ENCODE assay signal across 9 cellular contexts in the genomic region with DNA sequence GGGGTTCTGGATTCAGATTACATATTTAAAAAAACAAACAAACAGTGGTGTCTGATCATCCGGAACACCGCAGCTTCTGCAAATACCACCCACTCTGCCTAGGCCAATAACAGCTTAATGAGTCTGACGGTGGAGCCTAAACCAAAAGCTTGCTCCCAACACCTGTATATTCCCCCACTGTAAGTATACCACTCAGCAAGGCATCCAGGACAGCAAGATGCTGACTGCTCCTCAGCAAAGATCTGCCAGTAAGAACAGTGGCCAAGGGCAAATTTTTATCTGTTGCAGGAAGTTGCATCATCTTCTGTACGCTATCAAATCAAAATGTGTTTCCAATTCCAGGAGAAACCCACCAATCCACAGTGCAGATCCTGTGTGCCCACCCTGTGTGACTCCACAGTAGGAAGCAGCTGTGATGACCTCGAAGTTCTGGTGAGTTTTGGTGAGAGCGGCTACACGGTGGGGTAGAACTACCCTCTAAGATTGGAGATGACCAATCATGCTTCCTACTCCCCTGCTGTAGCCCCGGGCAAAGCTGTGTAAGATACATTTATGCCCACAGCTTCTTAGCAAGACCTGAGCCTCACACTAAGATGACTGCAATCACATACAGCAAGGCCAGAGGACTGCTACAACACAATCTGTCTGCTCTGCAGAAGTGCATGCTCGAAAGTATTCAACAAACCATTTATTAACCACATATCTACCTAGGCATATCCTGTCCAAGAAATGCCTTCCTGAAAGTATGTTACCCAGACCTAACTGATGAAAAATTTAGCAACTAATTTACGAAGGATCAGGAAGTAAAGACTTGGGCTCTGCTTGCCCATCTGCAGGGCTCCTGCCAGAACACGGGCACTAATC. TPM values are rescaled to one million over a fixed set of nuclear protein-coding genes. Genes with fewer than 3 reads are reported as not detected.
DNase-seq lines count a peak whose midpoint lies in the region; ATAC-seq, FAIRE-seq and TF ChIP-seq lines count a peak whose summit lies in the region.
"Had no signal": no experiment of that assay in that cellular context is flagged by ENCODE, and none has a peak within 500 bp of the region (broad histone marks: within the 10 kb centered on the region; RNA-seq: fewer than 3 reads in every experiment).

No MANE protein-coding gene starts in this region.

- H3K27ac ChIP-seq in H9 (ENCODE audit: insufficient read length, low read depth, low read length), result no peak overlapping the region
- H3K27ac ChIP-seq: parathyroid adenoma had no signal

- no peak overlapping the region for H3K4me3 Mint-ChIP-seq in naive thymus-derived CD8-positive, alpha-beta T cell
- no peak overlapping the region for H3K4me3 Mint-ChIP-seq in H9

- H3K36me3 Mint-ChIP-seq in naive thymus-derived CD8-positive, alpha-beta T cell, result no peaks in the 10 kb centered on the region
- peaks cover 0 to 3% (median 0%) of the 10 kb centered on the region in 3 experiments; a peak in 2 of 7 replicates for H3K36me3 Mint-ChIP-seq in H9 (ENCODE audit: insufficient read depth in 1 of 3, low read depth in 3 of 3)

- H4K91ac ChIP-seq in H9 (ENCODE audit: insufficient read length, low read depth, low read length), result no peak overlapping the region

- H3K14ac ChIP-seq in H9 (ENCODE audit: insufficient read depth, low read length), result no peak overlapping the region

- H3K56ac ChIP-seq in H9 (ENCODE audit: insufficient read length, low read depth, low read length), result no peak overlapping the region

- ATAC-seq in HG02623 (IDR thresholded peaks at IDR 0.05; ENCODE audit: unreplicated experiment) (peak; percentile 31), HG02571 (IDR thresholded peaks at IDR 0.05; ENCODE audit: unreplicated experiment) (no peak)
- ATAC-seq in naive thymus-derived CD8-positive, alpha-beta T cell, result no peak

- no peaks in the 10 kb centered on the region for H3K79me1 ChIP-seq in H9 (ENCODE audit: insufficient read depth, low read depth, low read length, poor library complexity, severe bottlenecking)

- no peaks in the 10 kb centered on the region for H3K4me1 ChIP-seq in H9 (ENCODE audit: insufficient read depth, low read length)
- H3K4me1 ChIP-seq: parathyroid adenoma had no signal

- no peak overlapping the region for H2BK120ac ChIP-seq in H9 (ENCODE audit: low read depth, low read length, poor library complexity, severe bottlenecking)

- peaks cover 0 to 31% (median 3%) of the 10 kb centered on the region in 4 donors for H3K4me1 Mint-ChIP-seq in naive thymus-derived CD8-positive, alpha-beta T cell
- H3K4me1 Mint-ChIP-seq in H9, result peaks cover 6 to 9% of the 10 kb centered on the region in 2 experiments; a peak in 3 of 4 replicates

- H4K8ac ChIP-seq in H9 (replicated peaks; ENCODE audit: insufficient read length, low read depth, low read length), result no peak overlapping the region

- no peak overlapping the region for H4K5ac ChIP-seq in H9 (ENCODE audit: insufficient read length, low read depth, low read length)

- no peaks in the 10 kb centered on the region for H3K27me3 ChIP-seq in H9 (ENCODE audit: insufficient read depth, low read length)

- POLR2A ChIA-PET in naive thymus-derived CD8-positive, alpha-beta T cell (lab: Charles Lee), result no interaction called here

- WGBS in H9 (ENCODE audit: extremely low coverage, insufficient read length, low lambda C conversion rate), result no CpG with 5 or more reads among the region's 11 CpGs

- no peak overlapping the region for H3K4me3 ChIP-seq in fibroblast of the aortic adventitia (ENCODE audit: low read depth, low read length)

- no peak overlapping the region for H2AK5ac ChIP-seq in H9 (ENCODE audit: insufficient read length, low read length)

- H3K79me2 ChIP-seq in H9 (ENCODE audit: insufficient read depth, low read length), result no peaks in the 10 kb centered on the region
- H3K79me2 ChIP-seq: parathyroid adenoma had no signal

- H3K27me3 Mint-ChIP-seq in naive thymus-derived CD8-positive, alpha-beta T cell, result no peaks in the 10 kb centered on the region
- H3K27me3 Mint-ChIP-seq in H9 (ENCODE audit: low read depth), result no peaks in the 10 kb centered on the region; the same call in 1 of the 2 replicates

- H3K23ac ChIP-seq in H9 (ENCODE audit: insufficient read length, low read depth, low read length), result no peak overlapping the region

- H3K18ac ChIP-seq in H9 (ENCODE audit: insufficient read length, low read depth, low read length), result no peak overlapping the region

- H3K4ac ChIP-seq in H9 (ENCODE audit: low read depth, low read length), result no peak overlapping the region

- H2AFZ ChIP-seq in H9 (ENCODE audit: low read length), result no peak overlapping the region
- H2AFZ ChIP-seq: parathyroid adenoma had no signal

- no peak overlapping the region for H2BK20ac ChIP-seq in H9 (ENCODE audit: low read depth, low read length, poor library complexity, severe bottlenecking)

- FAIRE-seq in GM18507 (lab: Jason Lieb, UNC), result peak; percentile 94

- DNase-seq in GM18507 (ENCODE audit: extremely low spot score, insufficient read length, low read depth) (no peak), NCI-H2171 (lab: John Stamatoyannopoulos, UW) (peak; percentile 26), fibroblast of the aortic adventitia (ENCODE audit: low read depth) (peak; percentile 56), islet precursor cell (no peak), H9 (no peak)
- no peak for DNase-seq in naive thymus-derived CD8-positive, alpha-beta T cell

- H2BK15ac ChIP-seq in H9 (ENCODE audit: low read depth, low read length), result no peak overlapping the region

- H3K9ac ChIP-seq in H9 (ENCODE audit: extremely low read depth, insufficient read length, low read length), result no peak overlapping the region
- H3K9ac ChIP-seq: parathyroid adenoma had no signal

- no peak overlapping the region for H3K4me2 ChIP-seq in H9 (ENCODE audit: insufficient read depth, insufficient read length, low read length)

- no peak overlapping the region for H2BK12ac ChIP-seq in H9 (ENCODE audit: insufficient read length, low read depth, low read length)

- H2BK5ac ChIP-seq in H9 (ENCODE audit: insufficient read length, low read length), result no peak overlapping the region

- no peak overlapping the region for H3K27ac Mint-ChIP-seq in naive thymus-derived CD8-positive, alpha-beta T cell
- H3K27ac Mint-ChIP-seq in H9, result peak overlapping the region in 1 of 3 experiments; percentile 26; a peak in 2 of 7 replicates

- no peaks in the 10 kb centered on the region for H4K20me1 ChIP-seq in H9 (ENCODE audit: control insufficient read depth, insufficient read depth, insufficient read length)

- TF ChIP-seq CTCF in fibroblast of the aortic adventitia (IDR thresholded peaks at IDR 0.05; ENCODE audit: insufficient read depth, low read length) (no peak), H9 (conservative IDR thresholded peaks at IDR 0.05) (no peak)

- H3K9me3 Mint-ChIP-seq in naive thymus-derived CD8-positive, alpha-beta T cell, result no peaks in the 10 kb centered on the region
- no peaks in the 10 kb centered on the region for H3K9me3 Mint-ChIP-seq in H9

- no peak overlapping the region for H3T11ph ChIP-seq in H9 (ENCODE audit: low read length)

- H3K9me3 ChIP-seq in H9 (ENCODE audit: control insufficient read depth, low read depth, low read length), result no peaks in the 10 kb centered on the region

- no peaks in the 10 kb centered on the region for H3K23me2 ChIP-seq in H9 (ENCODE audit: insufficient read length, low read depth, low read length, poor library complexity, severe bottlenecking)

RNA-seq across cellular contexts. Expression of a gene that starts 30.5 kb away (rescaled TPM):
- 6.8 and 16.4 TPM in 2 replicates for total RNA-seq in fibroblast of the aortic adventitia (ENCODE audit: low replicate concordance)
- under 1 TPM; 0.08 to 0.16 TPM for total RNA-seq in naive thymus-derived CD8-positive, alpha-beta T cell
- polyA plus RNA-seq in naive thymus-derived CD8-positive, alpha-beta T cell, result under 1 TPM in 1 of 3 donors, not detected in 2; 0.08 TPM
- 5.2 and 5.6 TPM in 2 replicates for total RNA-seq in H9 (2021)

Comparison
In these comparisons a context has a peak if more than half of its experiments do, and no peak if none do; other contexts are left out.
1. DNase-seq: peak in NCI-H2171 (single experiment) and fibroblast of the aortic adventitia (single experiment); none in GM18507 (single experiment), islet precursor cell (single experiment), naive thymus-derived CD8-positive, alpha-beta T cell (0 of 10) and H9 (single experiment).